Comparison of ENCODE assay signal across 8 cellular contexts in the genomic region with DNA sequence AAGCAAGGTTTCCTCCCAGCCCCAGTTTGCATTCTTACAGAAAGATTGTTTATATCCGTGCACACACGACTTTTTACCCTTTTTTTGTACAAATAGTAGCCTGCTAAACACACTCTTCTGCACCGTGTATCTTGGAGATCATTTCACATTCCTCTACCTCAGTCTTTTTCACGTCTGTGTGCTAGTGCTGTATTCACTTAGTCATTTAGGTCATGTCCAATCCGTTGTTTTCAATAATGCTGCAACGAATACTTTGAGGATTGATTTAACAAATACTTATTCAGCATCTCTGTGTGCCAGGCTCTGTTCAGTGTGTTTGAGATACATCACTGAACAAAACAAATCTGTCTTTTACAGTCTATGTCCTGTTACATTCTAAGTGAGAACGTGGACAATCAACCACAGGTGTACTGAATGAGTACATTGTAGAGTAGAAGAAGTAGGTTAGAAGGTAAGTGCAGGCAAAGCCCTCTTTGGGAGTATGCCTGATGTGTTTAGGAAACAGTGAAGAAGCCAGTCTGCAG. TPM values are rescaled to one million over a fixed set of nuclear protein-coding genes. Genes with fewer than 3 reads are reported as not detected.
DNase-seq lines count a peak whose midpoint lies in the region; ATAC-seq, FAIRE-seq and TF ChIP-seq lines count a peak whose summit lies in the region.

No MANE protein-coding gene starts in this region.

- peak overlapping the region; percentile 78 to 86 for H3K4me3 ChIP-seq in kidney (ENCODE audit: low read length in 2 of 2)
- H3K4me3 ChIP-seq in testis = peak overlapping the region; percentile 69 to 71

- peaks cover 6% of the 10 kb centered on the region for H3K36me3 Mint-ChIP-seq in activated CD4-positive, alpha-beta T cell treated with anti-CD3 and anti-CD28 coated beads for 36 hours (ENCODE audit: low read depth)
- peaks cover 4% of the 10 kb centered on the region for H3K36me3 Mint-ChIP-seq in activated naive CD8-positive, alpha-beta T cell treated with anti-CD3 and anti-CD28 coated beads, Interleukin-2, amount 50 U/mL, for 24 hours (ENCODE audit: low read depth)

- H3K27me3 Mint-ChIP-seq in activated CD4-positive, alpha-beta T cell treated with anti-CD3 and anti-CD28 coated beads for 36 hours = no peaks in the 10 kb centered on the region
- no peaks in the 10 kb centered on the region for H3K27me3 Mint-ChIP-seq in activated naive CD8-positive, alpha-beta T cell treated with anti-CD3 and anti-CD28 coated beads, Interleukin-2, amount 50 U/mL, for 24 hours

- H3K36me3 ChIP-seq in kidney (ENCODE audit: control insufficient read depth in 1 of 2, insufficient read depth in 2 of 2, low read length in 2 of 2) (peaks cover 0 to 5% of the 10 kb centered on the region in 2 donors), testis (ENCODE audit: low read depth, missing control alignments) (no peaks in the 10 kb centered on the region)

- H3K9me3 Mint-ChIP-seq in activated CD4-positive, alpha-beta T cell treated with anti-CD3 and anti-CD28 coated beads for 36 hours (ENCODE audit: low read depth) = no peaks in the 10 kb centered on the region
- H3K9me3 Mint-ChIP-seq in activated naive CD8-positive, alpha-beta T cell treated with anti-CD3 and anti-CD28 coated beads, Interleukin-2, amount 50 U/mL, for 24 hours = no peaks in the 10 kb centered on the region

- WGBS in testis, 2 donors = 6 to 7% methylated on average over 7 of the region's 7 CpGs

- peaks cover 41% of the 10 kb centered on the region for H3K4me1 Mint-ChIP-seq in activated CD4-positive, alpha-beta T cell treated with anti-CD3 and anti-CD28 coated beads for 36 hours
- peaks cover 41% of the 10 kb centered on the region for H3K4me1 Mint-ChIP-seq in activated naive CD8-positive, alpha-beta T cell treated with anti-CD3 and anti-CD28 coated beads, Interleukin-2, amount 50 U/mL, for 24 hours

- peak overlapping the region; percentile 80 for H3K4me3 Mint-ChIP-seq in activated CD4-positive, alpha-beta T cell treated with anti-CD3 and anti-CD28 coated beads for 36 hours
- peak overlapping the region; percentile 85 for H3K4me3 Mint-ChIP-seq in activated naive CD8-positive, alpha-beta T cell treated with anti-CD3 and anti-CD28 coated beads, Interleukin-2, amount 50 U/mL, for 24 hours

- peak overlapping the region; percentile 21 to 77 for H3K9ac ChIP-seq in kidney (ENCODE audit: low read length in 2 of 2)

- FAIRE-seq in kidney (lab: Jason Lieb, UNC) = no peak

- H3K27ac Mint-ChIP-seq in activated CD4-positive, alpha-beta T cell treated with anti-CD3 and anti-CD28 coated beads for 36 hours = peak overlapping the region; percentile 53
- H3K27ac Mint-ChIP-seq in activated naive CD8-positive, alpha-beta T cell treated with anti-CD3 and anti-CD28 coated beads, Interleukin-2, amount 50 U/mL, for 24 hours = peak overlapping the region; percentile 63

- intact Hi-C loops in activated CD4-positive, alpha-beta T cell treated with anti-CD3 and anti-CD28 coated beads for 36 hours (cut with DNase I, micrococcal nuclease) = loop anchor here (1.0 to 5.0 kb wide), 18 partner anchors 55 to 712 kb away; a partner anchor contains a TSS
- intact Hi-C loops in kidney (cut with DNase I) (no loop called here), testis (cut with DNase I; ENCODE audit: low total_unique reads) (no loop called here)

- no peak for TF ChIP-seq CTCF in kidney (IDR thresholded peaks at IDR 0.05; ENCODE audit: borderline replicate concordance, extremely low read depth, insufficient read depth)
- TF ChIP-seq CTCF in testis (IDR thresholded peaks at IDR 0.05) = no peak

- H3K27ac ChIP-seq in kidney (ENCODE audit: low read depth in 2 of 2, low read length in 2 of 2) = peak overlapping the region in 1 of 2 donors; percentile 11
- peak overlapping the region; percentile 84 to 88 for H3K27ac ChIP-seq in testis

- CTCF ChIA-PET in activated CD4-positive, alpha-beta T cell treated with anti-CD3 and anti-CD28 coated beads for 36 hours (lab: Charles Lee) = interaction anchor here (0.6 to 3.0 kb wide), 4 partner anchors 55 to 225 kb away, joined by 3 to 18 read pairs (median 3); a partner anchor contains a TSS

- H3K9me3 ChIP-seq in kidney (ENCODE audit: control insufficient read depth in 1 of 2, low read length in 2 of 2) (no peaks in the 10 kb centered on the region), testis (no peaks in the 10 kb centered on the region)

- POLR2A ChIA-PET in activated CD4-positive, alpha-beta T cell treated with anti-CD3 and anti-CD28 coated beads for 36 hours (lab: Charles Lee) = no interaction called here

- peaks cover 0 to 6% of the 10 kb centered on the region in 2 donors for H3K4me1 ChIP-seq in kidney (ENCODE audit: control insufficient read depth in 1 of 2, insufficient read depth in 1 of 2, low read depth in 1 of 2, low read length in 2 of 2)
- peaks cover 13% of the 10 kb centered on the region for H3K4me1 ChIP-seq in testis

- TF ChIP-seq POLR2A in testis (IDR thresholded peaks at IDR 0.05) = no peak

- H3K27me3 ChIP-seq in testis = no peaks in the 10 kb centered on the region

- DNase-seq in activated CD4-positive, alpha-beta T cell treated with anti-CD3 and anti-CD28 coated beads for 36 hours = no peak
- DNase-seq in activated CD4-positive, alpha-beta T cell treated with anti-CD3 and anti-CD28 coated beads, Interleukin-2, amount 50 U/mL, for 48 hours = no peak
- no peak for DNase-seq in activated naive CD8-positive, alpha-beta T cell treated with anti-CD3 and anti-CD28 coated beads, Interleukin-2, amount 50 U/mL, for 24 hours
- no peak for DNase-seq in kidney
- DNase-seq in testis = no peak
- no peak for DNase-seq in stimulated activated CD4-positive, alpha-beta T cell treated with anti-CD3 and anti-CD28 coated beads, Interleukin-4, amount 100 ng/mL, for 1 hour
- DNase-seq in NK-92 treated with Interleukin-12 subunit alpha and Interleukin-12 subunit beta, amount 100 ng/mL, for 24 hours (lab: John Stamatoyannopoulos, UW) = no peak

- no peak for ATAC-seq in activated CD4-positive, alpha-beta T cell treated with anti-CD3 and anti-CD28 coated beads for 36 hours
- no peak for ATAC-seq in activated naive CD8-positive, alpha-beta T cell treated with anti-CD3 and anti-CD28 coated beads, Interleukin-2, amount 50 U/mL, for 24 hours
- ATAC-seq in HG03571 (IDR thresholded peaks at IDR 0.05; ENCODE audit: unreplicated experiment) = no peak

RNA-seq across cellular contexts. Expression of a gene that starts 0.9 kb away (rescaled TPM):
- total RNA-seq in activated CD4-positive, alpha-beta T cell treated with anti-CD3 and anti-CD28 coated beads for 36 hours = 10 to 100 TPM; 17.1 to 17.6 TPM
- total RNA-seq in kidney = 16.2 TPM
- 17.6 TPM for polyA plus RNA-seq in kidney (ENCODE audit: insufficient read depth, low read depth, low replicate concordance)
- total RNA-seq in testis = 10 to 100 TPM; 18.6 to 21.6 TPM
- 10.5 TPM for polyA plus RNA-seq in testis (ENCODE audit: insufficient read depth, low read depth, low replicate concordance)

RNA-seq across cellular contexts. Expression of a gene that starts 9.8 kb away (rescaled TPM):
- 1 to 10 TPM; 5.0 to 6.9 TPM for total RNA-seq in activated CD4-positive, alpha-beta T cell treated with anti-CD3 and anti-CD28 coated beads for 36 hours
- 8.3 TPM for total RNA-seq in kidney
- polyA plus RNA-seq in kidney (ENCODE audit: insufficient read depth, low read depth, low replicate concordance) = 4.8 TPM
- total RNA-seq in testis = 10 to 100 TPM; 16.4 to 16.6 TPM
- 7.4 TPM for polyA plus RNA-seq in testis (ENCODE audit: insufficient read depth, low read depth, low replicate concordance)

RNA-seq across cellular contexts. Expression of a gene that starts 54.5 kb away (rescaled TPM):
- total RNA-seq in activated CD4-positive, alpha-beta T cell treated with anti-CD3 and anti-CD28 coated beads for 36 hours = 10 to 100 TPM; 16.1 to 19.0 TPM
- total RNA-seq in kidney (28.6 TPM), testis (100 to 1,000 TPM; 156 to 159 TPM)
- polyA plus RNA-seq in kidney (ENCODE audit: insufficient read depth, low read depth, low replicate concordance) (3.7 TPM), testis (ENCODE audit: insufficient read depth, low read depth, low replicate concordance) (76.2 TPM)

Comparison
In these comparisons a context has a peak if more than half of its experiments do, and no peak if none do; other contexts are left out.
1. intact Hi-C loops: an anchor here in activated CD4-positive, alpha-beta T cell treated with anti-CD3 and anti-CD28 coated beads for 36 hours (1.0 to 5.0 kb wide); none called in kidney and testis.